ENCODE assay signal across 8 cellular contexts in genomic region chr6:52595796-52596130, GRCh38. TPM values are rescaled to one million over a fixed set of nuclear protein-coding genes. Genes with fewer than 3 reads are reported as not detected.
DNase-seq lines count a peak whose midpoint lies in the region; FAIRE-seq and TF ChIP-seq lines count a peak whose summit lies in the region.

No MANE protein-coding gene starts in this region.

- peak overlapping the region; percentile 63 for H2AFZ ChIP-seq in GM23248

- DNase-seq in GM12891 (ENCODE audit: insufficient read length, low spot score) (no peak), GM23248 (no peak), NCI-H69 (lab: John Stamatoyannopoulos, UW) (peak; percentile 79), dermis blood vessel endothelial cell (no peak), SW480 (ENCODE audit: low spot score) (no peak), GM03348 (ENCODE audit: low spot score) (no peak)
- no peak for DNase-seq in stimulated activated CD4-positive, alpha-beta T cell treated with anti-CD3 and anti-CD28 coated beads, Interleukin-12 subunit alpha, Interleukin-12 subunit beta, amount 100 ng/mL, for 4 hours

- peak overlapping the region; percentile 86 for H3K4me2 ChIP-seq in GM23248 (ENCODE audit: unreplicated experiment)

- no peaks in the 10 kb centered on the region for H3K9me2 ChIP-seq in GM23248 (ENCODE audit: insufficient read depth)

- no peak for TF ChIP-seq POLR2A in GM12891 (IDR thresholded peaks at IDR 0.05; ENCODE audit: low read depth, low read length)

- H3K27ac ChIP-seq in GM23248 (peak overlapping the region; percentile 96), muscle layer of colon (ENCODE audit: low read depth, low read length) (peak overlapping the region; percentile 42)

- peak; percentile 76 for FAIRE-seq in GM12891 (lab: Jason Lieb, UNC)

- H3K4me3 ChIP-seq in GM23248, result peak overlapping the region; percentile 60
- H3K4me3 ChIP-seq in muscle layer of colon (ENCODE audit: low read depth in 1 of 2, low read length in 2 of 2), result no peak overlapping the region

- H3K9me3 ChIP-seq in GM23248 (ENCODE audit: low read depth) (no peaks in the 10 kb centered on the region), muscle layer of colon (ENCODE audit: low read length) (no peaks in the 10 kb centered on the region)

- H3K27me3 ChIP-seq in GM23248 (replicated peaks; ENCODE audit: insufficient read depth), result no peaks in the 10 kb centered on the region
- H3K27me3 ChIP-seq in muscle layer of colon (ENCODE audit: control insufficient read depth in 1 of 2, insufficient read depth in 2 of 2, low read length in 2 of 2), result no peaks in the 10 kb centered on the region

- H3K36me3 ChIP-seq in GM23248 (ENCODE audit: low read depth) (no peaks in the 10 kb centered on the region), muscle layer of colon (ENCODE audit: insufficient read depth, low read length) (no peaks in the 10 kb centered on the region)

- no peaks in the 10 kb centered on the region for H3K79me2 ChIP-seq in GM23248 (ENCODE audit: insufficient read depth)

- H4K20me1 ChIP-seq in GM23248 (ENCODE audit: insufficient read depth), result no peaks in the 10 kb centered on the region

- H3K4me1 ChIP-seq in GM23248 (ENCODE audit: insufficient read depth) (peaks cover 52% of the 10 kb centered on the region), muscle layer of colon (ENCODE audit: insufficient read depth, low read length) (peaks cover 27% of the 10 kb centered on the region)

- in situ Hi-C loops in GM23248 (cut with MboI), result loop anchor here (10.0 kb wide), 1 partner anchor 181 kb away; no protein-coding TSS in a partner anchor

- H3F3A ChIP-seq in GM23248 (ENCODE audit: insufficient read depth), result peaks cover 48% of the 10 kb centered on the region

- peak overlapping the region; percentile 73 for H3K9ac ChIP-seq in GM23248
- H3K9ac ChIP-seq in muscle layer of colon (ENCODE audit: low read length), result no peak overlapping the region

TF ChIP-seq in GM12891, 5 proteins besides CTCF, POLR2A, EP300 and RAD21:
- no peak for TF ChIP-seq POU2F2 (IDR thresholded peaks at IDR 0.05; ENCODE audit: low read depth, low read length)
- no peak for TF ChIP-seq POLR2AphosphoS5 (IDR thresholded peaks at IDR 0.05; ENCODE audit: low read depth, low read length)
- TF ChIP-seq PAX5 (IDR thresholded peaks at IDR 0.05; ENCODE audit: insufficient read depth, low read length, severe bottlenecking), result peak; percentile 88
- no peak for TF ChIP-seq TAF1 (IDR thresholded peaks at IDR 0.05; ENCODE audit: low read depth, low read length)

RNA-seq across cellular contexts. Expression of gene TRAM2, which starts 18.9 kb away (rescaled TPM):
- polyA plus RNA-seq in GM12891 (2012; ENCODE audit: low read depth, missing spikeins), result 7.5 TPM
- total RNA-seq in GM23248 (2014; rRNA removed; shearing (Covaris generic)), result 174 and 182 TPM in 2 replicates
- 141 and 145 TPM in 2 replicates for polyA plus RNA-seq in GM23248 (2016; fragmentation: Nextera tagmentation; extraction: Ambion mirVana)
- 30.6 and 51.3 TPM in 2 replicates for total RNA-seq in dermis blood vessel endothelial cell
